ENCODE assay signal across 12 cellular contexts in genomic region chr6:156697224-156697623, GRCh38.
DNase-seq lines count a peak whose midpoint lies in the region; ATAC-seq and TF ChIP-seq lines count a peak whose summit lies in the region.
"Had no signal": no experiment of that assay in that cellular context is flagged by ENCODE, and none has a peak within 500 bp of the region (broad histone marks: within the 10 kb centered on the region; RNA-seq: fewer than 3 reads in every experiment).

No MANE protein-coding gene starts in this region.

- CTCF ChIA-PET in CD8-positive, alpha-beta memory T cell (lab: Charles Lee), result no interaction called here

- peaks cover 0 to 3% (median 0%) of the 10 kb centered on the region in 3 donors for H3K4me1 Mint-ChIP-seq in CD8-positive, alpha-beta memory T cell

- H3K4me3 Mint-ChIP-seq in CD8-positive, alpha-beta memory T cell, result no peak overlapping the region
- H3K4me3 Mint-ChIP-seq: activated CD4-positive, alpha-beta memory T cell treated with anti-CD3 and anti-CD28 coated beads, Interleukin-2, amount 10 ng/mL, durations not matched to agents 7 days and 5 days; activated naive CD4-positive, alpha-beta T cell treated with anti-CD3 and anti-CD28 coated beads, Interleukin-2, amount 10 ng/mL, durations not matched to agents 7 days and 5 days had no signal

- H3K27ac ChIP-seq in CD8-positive, alpha-beta memory T cell (ENCODE audit: low read depth, low read length), result no peak overlapping the region
- H3K27ac ChIP-seq in left lung, result no peak overlapping the region

- no peaks in the 10 kb centered on the region for H3K36me3 ChIP-seq in CD8-positive, alpha-beta memory T cell (ENCODE audit: insufficient read depth, low read length)
- H3K36me3 ChIP-seq in left lung, result no peaks in the 10 kb centered on the region

- POLR2A ChIA-PET in CD8-positive, alpha-beta memory T cell (lab: Charles Lee), result no interaction called here

- H3K27me3 Mint-ChIP-seq in CD8-positive, alpha-beta memory T cell, result peaks cover 10 to 32% of the 10 kb centered on the region in 2 donors

- no peaks in the 10 kb centered on the region for H3K9me3 ChIP-seq in CD8-positive, alpha-beta memory T cell (ENCODE audit: low read length)
- H3K9me3 ChIP-seq in left lung, result no peaks in the 10 kb centered on the region

- no peak for TF ChIP-seq CTCF in left lung (IDR thresholded peaks at IDR 0.05)

- H3K27ac Mint-ChIP-seq in CD8-positive, alpha-beta memory T cell, result no peak overlapping the region
- H3K27ac Mint-ChIP-seq: activated CD4-positive, alpha-beta memory T cell treated with anti-CD3 and anti-CD28 coated beads, Interleukin-2, amount 10 ng/mL, durations not matched to agents 7 days and 5 days; activated naive CD4-positive, alpha-beta T cell treated with anti-CD3 and anti-CD28 coated beads, Interleukin-2, amount 10 ng/mL, durations not matched to agents 7 days and 5 days had no signal

- no peak overlapping the region for H3K4me3 ChIP-seq in CD8-positive, alpha-beta memory T cell (ENCODE audit: low read length)
- no peak overlapping the region for H3K4me3 ChIP-seq in left lung

- no peaks in the 10 kb centered on the region for H3K9me3 Mint-ChIP-seq in CD8-positive, alpha-beta memory T cell
- H3K9me3 Mint-ChIP-seq: activated CD4-positive, alpha-beta memory T cell treated with anti-CD3 and anti-CD28 coated beads, Interleukin-2, amount 10 ng/mL, durations not matched to agents 7 days and 5 days; activated naive CD4-positive, alpha-beta T cell treated with anti-CD3 and anti-CD28 coated beads, Interleukin-2, amount 10 ng/mL, durations not matched to agents 7 days and 5 days had no signal

- no peaks in the 10 kb centered on the region for H3K27me3 ChIP-seq in CD8-positive, alpha-beta memory T cell (ENCODE audit: insufficient read depth, low read length, poor library complexity, severe bottlenecking)
- no peaks in the 10 kb centered on the region for H3K27me3 ChIP-seq in left lung

- intact Hi-C loops in left lung (cut with DNase I), result no loop called here

- H3K36me3 Mint-ChIP-seq in CD8-positive, alpha-beta memory T cell, result no peaks in the 10 kb centered on the region
- H3K36me3 Mint-ChIP-seq: activated naive CD4-positive, alpha-beta T cell treated with anti-CD3 and anti-CD28 coated beads, Interleukin-2, amount 10 ng/mL, durations not matched to agents 7 days and 5 days had no signal

- DNase-seq in CD1c-positive myeloid dendritic cell (ENCODE audit: extremely low spot score) (peak; percentile 54), NAMALWA (ENCODE audit: low spot score) (peak; percentile 84), AG08396 (ENCODE audit: low spot score) (no peak), left lung (no peak)
- DNase-seq in CD8-positive, alpha-beta memory T cell, result no peak
- DNase-seq in stimulated activated CD4-positive, alpha-beta T cell treated with anti-CD3 and anti-CD28 coated beads, Interleukin-2, amount 100 ng/mL, for 48 hours, result no peak
- DNase-seq: activated CD4-positive, alpha-beta memory T cell treated with anti-CD3 and anti-CD28 coated beads, Interleukin-2, amount 10 ng/mL, durations not matched to agents 7 days and 5 days; activated naive CD4-positive, alpha-beta T cell treated with anti-CD3 and anti-CD28 coated beads, Interleukin-2, amount 10 ng/mL, durations not matched to agents 7 days and 5 days; islet precursor cell; NCI-H510A treated with DMSO at 0.1 percent for 48 hours had no signal

- ATAC-seq in GM19452 (IDR thresholded peaks at IDR 0.05; ENCODE audit: unreplicated experiment) (peak; percentile 33), HG02885 (IDR thresholded peaks at IDR 0.05; ENCODE audit: poor library complexity, unreplicated experiment) (peak; percentile 34), left lung (no peak)

- no peaks in the 10 kb centered on the region for H3K4me1 ChIP-seq in CD8-positive, alpha-beta memory T cell (ENCODE audit: insufficient read depth, low read length)
- no peaks in the 10 kb centered on the region for H3K4me1 ChIP-seq in left lung

Comparison
In these comparisons a context has a peak if more than half of its experiments do, and no peak if none do; other contexts are left out.
1. DNase-seq: peak in CD1c-positive myeloid dendritic cell (single experiment) and NAMALWA (single experiment); none in AG08396 (single experiment), CD8-positive, alpha-beta memory T cell (0 of 5), left lung (0 of 2) and stimulated activated CD4-positive, alpha-beta T cell treated with anti-CD3 and anti-CD28 coated beads, Interleukin-2, amount 100 ng/mL, for 48 hours (0 of 2).